2 cellular contexts compared by ENCODE assay signal in genomic region chr3:194365978-194366490, GRCh38.
TF ChIP-seq lines count a peak whose summit lies in the region.

No MANE protein-coding gene starts in this region.

TF ChIP-seq in HEK293, 187 proteins besides CTCF, POLR2A, EP300 and RAD21 (continues in another document):
- TF ChIP-seq ZNF121 (tag by site-specific recombination; IDR thresholded peaks at IDR 0.05), result no peak
- no peak for TF ChIP-seq ZNF654 (tag by site-specific recombination; IDR thresholded peaks at IDR 0.05; ENCODE audit: low read depth)
- TF ChIP-seq SP7 (tag by site-specific recombination; IDR thresholded peaks at IDR 0.05), result peak; percentile 37
- no peak for TF ChIP-seq ZFP69B (tag by site-specific recombination; IDR thresholded peaks at IDR 0.05)
- TF ChIP-seq ZNF398 (tag by site-specific recombination; IDR thresholded peaks at IDR 0.05), result no peak
- TF ChIP-seq ZNF214 (tag by site-specific recombination; IDR thresholded peaks at IDR 0.05; ENCODE audit: borderline replicate concordance), result no peak
- TF ChIP-seq GLIS1 (tag by site-specific recombination; IDR thresholded peaks at IDR 0.05), result peak; percentile 89
- TF ChIP-seq BCL11B (tag by site-specific recombination; IDR thresholded peaks at IDR 0.05; ENCODE audit: low read depth), result no peak
- no peak for TF ChIP-seq ZNF510 (tag by site-specific recombination; IDR thresholded peaks at IDR 0.05; ENCODE audit: insufficient replicate concordance)
- TF ChIP-seq FEZF1 (tag by site-specific recombination; IDR thresholded peaks at IDR 0.05), result peak; percentile 74; the same call in 1 of the 2 replicates
- peak; percentile 50; the same call in 1 of the 2 replicates for TF ChIP-seq ZNF600 (tag by site-specific recombination; IDR thresholded peaks at IDR 0.05)
- peak; percentile 44; the same call in 1 of the 2 replicates for TF ChIP-seq PRDM10 (tag by site-specific recombination; IDR thresholded peaks at IDR 0.05)
- TF ChIP-seq ZNF473 (tag by site-specific recombination; IDR thresholded peaks at IDR 0.05), result no peak
- TF ChIP-seq, protein P1, sequence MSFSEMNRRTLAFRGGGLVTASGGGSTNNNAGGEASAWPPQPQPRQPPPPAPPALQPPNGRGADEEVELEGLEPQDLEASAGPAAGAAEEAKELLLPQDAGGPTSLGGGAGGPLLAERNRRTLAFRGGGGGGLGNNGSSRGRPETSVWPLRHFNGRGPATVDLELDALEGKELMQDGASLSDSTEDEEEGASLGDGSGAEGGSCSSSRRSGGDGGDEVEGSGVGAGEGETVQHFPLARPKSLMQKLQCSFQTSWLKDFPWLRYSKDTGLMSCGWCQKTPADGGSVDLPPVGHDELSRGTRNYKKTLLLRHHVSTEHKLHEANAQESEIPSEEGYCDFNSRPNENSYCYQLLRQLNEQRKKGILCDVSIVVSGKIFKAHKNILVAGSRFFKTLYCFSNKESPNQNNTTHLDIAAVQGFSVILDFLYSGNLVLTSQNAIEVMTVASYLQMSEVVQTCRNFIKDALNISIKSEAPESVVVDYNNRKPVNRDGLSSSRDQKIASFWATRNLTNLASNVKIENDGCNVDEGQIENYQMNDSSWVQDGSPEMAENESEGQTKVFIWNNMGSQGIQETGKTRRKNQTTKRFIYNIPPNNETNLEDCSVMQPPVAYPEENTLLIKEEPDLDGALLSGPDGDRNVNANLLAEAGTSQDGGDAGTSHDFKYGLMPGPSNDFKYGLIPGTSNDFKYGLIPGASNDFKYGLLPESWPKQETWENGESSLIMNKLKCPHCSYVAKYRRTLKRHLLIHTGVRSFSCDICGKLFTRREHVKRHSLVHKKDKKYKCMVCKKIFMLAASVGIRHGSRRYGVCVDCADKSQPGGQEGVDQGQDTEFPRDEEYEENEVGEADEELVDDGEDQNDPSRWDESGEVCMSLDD (tag by site-specific recombination; IDR thresholded peaks at IDR 0.05), result no peak
- TF ChIP-seq SCRT2 (tag by site-specific recombination; IDR thresholded peaks at IDR 0.05), result no peak
- 0 out of 2 replicates have a peak, but pooled peaks have one; percentile 24 for TF ChIP-seq ZNF24 (tag by site-specific recombination; IDR thresholded peaks at IDR 0.05)
- no peak for TF ChIP-seq OVOL3 (tag by site-specific recombination; IDR thresholded peaks at IDR 0.05)
- TF ChIP-seq SP3 (tag by site-specific recombination; IDR thresholded peaks at IDR 0.05), result no peak
- peak; percentile 85 for TF ChIP-seq ZBTB20 (tag by site-specific recombination; IDR thresholded peaks at IDR 0.05)
- no peak for TF ChIP-seq ZNF16 (tag by site-specific recombination; IDR thresholded peaks at IDR 0.05; ENCODE audit: low read depth)
- no peak for TF ChIP-seq ZXDB (tag by site-specific recombination; IDR thresholded peaks at IDR 0.05)
- TF ChIP-seq ZSCAN30 (tag by site-specific recombination; IDR thresholded peaks at IDR 0.05), result 0 out of 2 replicates have a peak, but pooled peaks have one; percentile 22
- no peak for TF ChIP-seq GLI4 (tag by site-specific recombination; IDR thresholded peaks at IDR 0.05)
- TF ChIP-seq ZNF843 (tag by site-specific recombination; IDR thresholded peaks at IDR 0.05), result peak; percentile 79

TF ChIP-seq in K562, 482 proteins besides CTCF, POLR2A, EP300 and RAD21:
- TF ChIP-seq PHTF2 (CRISPR knock-in tag; IDR thresholded peaks at IDR 0.05), result no peak
- TF ChIP-seq, protein P2, sequence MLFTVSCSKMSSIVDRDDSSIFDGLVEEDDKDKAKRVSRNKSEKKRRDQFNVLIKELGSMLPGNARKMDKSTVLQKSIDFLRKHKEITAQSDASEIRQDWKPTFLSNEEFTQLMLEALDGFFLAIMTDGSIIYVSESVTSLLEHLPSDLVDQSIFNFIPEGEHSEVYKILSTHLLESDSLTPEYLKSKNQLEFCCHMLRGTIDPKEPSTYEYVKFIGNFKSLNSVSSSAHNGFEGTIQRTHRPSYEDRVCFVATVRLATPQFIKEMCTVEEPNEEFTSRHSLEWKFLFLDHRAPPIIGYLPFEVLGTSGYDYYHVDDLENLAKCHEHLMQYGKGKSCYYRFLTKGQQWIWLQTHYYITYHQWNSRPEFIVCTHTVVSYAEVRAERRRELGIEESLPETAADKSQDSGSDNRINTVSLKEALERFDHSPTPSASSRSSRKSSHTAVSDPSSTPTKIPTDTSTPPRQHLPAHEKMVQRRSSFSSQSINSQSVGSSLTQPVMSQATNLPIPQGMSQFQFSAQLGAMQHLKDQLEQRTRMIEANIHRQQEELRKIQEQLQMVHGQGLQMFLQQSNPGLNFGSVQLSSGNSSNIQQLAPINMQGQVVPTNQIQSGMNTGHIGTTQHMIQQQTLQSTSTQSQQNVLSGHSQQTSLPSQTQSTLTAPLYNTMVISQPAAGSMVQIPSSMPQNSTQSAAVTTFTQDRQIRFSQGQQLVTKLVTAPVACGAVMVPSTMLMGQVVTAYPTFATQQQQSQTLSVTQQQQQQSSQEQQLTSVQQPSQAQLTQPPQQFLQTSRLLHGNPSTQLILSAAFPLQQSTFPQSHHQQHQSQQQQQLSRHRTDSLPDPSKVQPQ (CRISPR knock-in tag; IDR thresholded peaks at IDR 0.05; ENCODE audit: borderline replicate concordance), result no peak
- TF ChIP-seq, protein P3, sequence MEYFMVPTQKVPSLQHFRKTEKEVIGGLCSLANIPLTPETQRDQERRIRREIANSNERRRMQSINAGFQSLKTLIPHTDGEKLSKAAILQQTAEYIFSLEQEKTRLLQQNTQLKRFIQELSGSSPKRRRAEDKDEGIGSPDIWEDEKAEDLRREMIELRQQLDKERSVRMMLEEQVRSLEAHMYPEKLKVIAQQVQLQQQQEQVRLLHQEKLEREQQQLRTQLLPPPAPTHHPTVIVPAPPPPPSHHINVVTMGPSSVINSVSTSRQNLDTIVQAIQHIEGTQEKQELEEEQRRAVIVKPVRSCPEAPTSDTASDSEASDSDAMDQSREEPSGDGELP (CRISPR knock-in tag; IDR thresholded peaks at IDR 0.05; ENCODE audit: borderline replicate concordance), result peak; percentile 11; the same call in 1 of the 2 replicates
